Comparison of ENCODE assay signal across 8 cellular contexts in the genomic region with DNA sequence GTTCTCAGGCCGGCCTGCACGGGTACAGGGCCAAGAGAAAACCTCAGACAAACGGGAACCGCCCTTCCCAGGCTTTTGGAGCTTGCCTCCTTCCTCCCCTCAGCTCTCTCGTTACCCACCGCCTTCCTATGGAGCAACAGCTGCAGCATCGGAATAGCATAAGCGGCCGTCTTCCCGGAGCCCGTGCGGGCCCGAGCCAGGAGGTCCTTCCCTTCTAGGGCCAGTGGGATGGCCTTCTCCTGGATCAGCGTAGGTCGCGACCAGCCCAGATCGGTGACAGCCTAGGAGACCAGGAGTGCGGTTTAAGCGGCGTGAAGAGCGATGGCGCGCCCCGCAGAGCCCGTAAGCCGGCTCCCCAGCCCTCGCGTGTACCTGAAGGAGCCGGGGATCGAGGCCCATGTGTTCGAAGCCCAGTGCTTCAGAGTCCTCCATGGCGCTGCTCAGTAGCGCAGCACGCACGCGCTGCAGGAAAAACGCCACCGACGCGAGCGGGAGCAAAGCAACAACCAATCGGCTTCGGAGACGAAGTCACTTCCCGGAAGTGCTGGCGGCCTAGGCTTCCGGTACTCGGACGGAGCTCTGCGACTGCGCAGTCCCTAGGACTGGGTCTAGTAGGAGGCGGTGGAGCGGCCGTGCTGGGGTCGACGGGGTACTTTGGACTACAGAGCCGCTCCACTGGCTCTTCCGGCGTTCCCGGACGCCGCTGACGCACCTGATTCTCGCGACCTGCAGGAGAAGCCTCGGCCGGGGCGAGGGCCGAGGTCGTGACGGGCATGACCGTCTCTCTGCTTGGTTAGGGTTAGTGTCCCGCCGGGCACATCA. TPM values are rescaled to one million over a fixed set of nuclear protein-coding genes. Genes with fewer than 3 reads are reported as not detected.
DNase-seq lines count a peak whose midpoint lies in the region; ATAC-seq and TF ChIP-seq lines count a peak whose summit lies in the region.

A gene with protein sequence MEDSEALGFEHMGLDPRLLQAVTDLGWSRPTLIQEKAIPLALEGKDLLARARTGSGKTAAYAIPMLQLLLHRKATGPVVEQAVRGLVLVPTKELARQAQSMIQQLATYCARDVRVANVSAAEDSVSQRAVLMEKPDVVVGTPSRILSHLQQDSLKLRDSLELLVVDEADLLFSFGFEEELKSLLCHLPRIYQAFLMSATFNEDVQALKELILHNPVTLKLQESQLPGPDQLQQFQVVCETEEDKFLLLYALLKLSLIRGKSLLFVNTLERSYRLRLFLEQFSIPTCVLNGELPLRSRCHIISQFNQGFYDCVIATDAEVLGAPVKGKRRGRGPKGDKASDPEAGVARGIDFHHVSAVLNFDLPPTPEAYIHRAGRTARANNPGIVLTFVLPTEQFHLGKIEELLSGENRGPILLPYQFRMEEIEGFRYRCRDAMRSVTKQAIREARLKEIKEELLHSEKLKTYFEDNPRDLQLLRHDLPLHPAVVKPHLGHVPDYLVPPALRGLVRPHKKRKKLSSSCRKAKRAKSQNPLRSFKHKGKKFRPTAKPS (minus strand): TSS at position 445 of the 822 bp plus-strand sequence. CDS start 13 bp downstream, at position 432.

- H3K79me2 ChIP-seq in trophoblast cell (ENCODE audit: control insufficient read depth, insufficient read depth, low read length, poor library complexity): peaks cover 12% of the 10 kb centered on the region

- intact Hi-C loops in cardiac septum (cut with DNase I): no loop called here
- intact Hi-C loops in transverse colon (cut with DNase I; ENCODE audit: low total_unique reads): no loop called here

- H3K27ac Mint-ChIP-seq in activated naive CD8-positive, alpha-beta T cell treated with anti-CD3 and anti-CD28 coated beads, Interleukin-2, amount 50 U/mL, for 24 hours: peak within 1 kb of the TSS; percentile 95

- DNase-seq in GM12865 (ENCODE audit: low read depth): peak; percentile 97
- DNase-seq in NCI-H1417 treated with DMSO at 0.1 percent for 48 hours (lab: John Stamatoyannopoulos, UW): peak; percentile 80
- DNase-seq in SW480 (ENCODE audit: low spot score): peak; percentile 98
- peak; percentile 93 for DNase-seq in activated naive CD8-positive, alpha-beta T cell treated with anti-CD3 and anti-CD28 coated beads, Interleukin-2, amount 50 U/mL, for 24 hours
- DNase-seq in cardiac septum (ENCODE audit: low spot score): peak; percentile 98
- DNase-seq in trophoblast cell: peak; percentile 96 to 99
- DNase-seq in transverse colon: peak; percentile 95

- no CpG with 5 or more reads among the region's 74 CpGs for WGBS in trophoblast cell (ENCODE audit: extremely low coverage, insufficient coverage, insufficient read length)
- WGBS in transverse colon (ENCODE audit: low coverage in 1 of 2), 2 donors: 1% methylated on average over 68 of the region's 74 CpGs; no CpG with 5 or more reads in 1 of the 2 donors

- H3K79me1 ChIP-seq in trophoblast cell (ENCODE audit: low read length): peaks cover 8% of the 10 kb centered on the region

- peak within 1 kb of the TSS; percentile 80 for H2BK5ac ChIP-seq in trophoblast cell (ENCODE audit: low read depth, low read length, poor library complexity)

- H3K4me3 Mint-ChIP-seq in activated naive CD8-positive, alpha-beta T cell treated with anti-CD3 and anti-CD28 coated beads, Interleukin-2, amount 50 U/mL, for 24 hours: peak within 1 kb of the TSS; percentile 91

- H3K4me2 ChIP-seq in trophoblast cell (ENCODE audit: low read length): peak within 1 kb of the TSS; percentile 77

- peak within 1 kb of the TSS; percentile 95 for H3K14ac ChIP-seq in trophoblast cell (ENCODE audit: low read length)

- H3K27ac ChIP-seq in trophoblast cell (ENCODE audit: low read depth, low read length) (peak within 1 kb of the TSS; percentile 76), transverse colon (peak within 1 kb of the TSS; percentile 88 to 90 (median 90))

- no peaks in the 10 kb centered on the region for H3K9me3 Mint-ChIP-seq in activated naive CD8-positive, alpha-beta T cell treated with anti-CD3 and anti-CD28 coated beads, Interleukin-2, amount 50 U/mL, for 24 hours

- H4K91ac ChIP-seq in trophoblast cell (ENCODE audit: low read depth, low read length): peak within 1 kb of the TSS; percentile 90

- TF ChIP-seq CTCF in GM12865 (IDR thresholded peaks at IDR 0.05; ENCODE audit: insufficient read depth, low read depth, low read length, missing control alignments): no peak
- peak in 1 of 5 experiments; percentile 6 for TF ChIP-seq CTCF in transverse colon (IDR thresholded peaks at IDR 0.05)

- peak within 1 kb of the TSS; percentile 94 for H2AFZ ChIP-seq in trophoblast cell (ENCODE audit: insufficient read depth, low read length, poor library complexity)

- peaks cover 54% of the 10 kb centered on the region for H3K36me3 Mint-ChIP-seq in activated naive CD8-positive, alpha-beta T cell treated with anti-CD3 and anti-CD28 coated beads, Interleukin-2, amount 50 U/mL, for 24 hours (ENCODE audit: low read depth)

- H2BK120ac ChIP-seq in trophoblast cell (ENCODE audit: insufficient read depth, low read length, poor library complexity): peak within 1 kb of the TSS; percentile 86

- H3K4me1 Mint-ChIP-seq in activated naive CD8-positive, alpha-beta T cell treated with anti-CD3 and anti-CD28 coated beads, Interleukin-2, amount 50 U/mL, for 24 hours: peaks cover 39% of the 10 kb centered on the region

- no peak for TF ChIP-seq EP300 in transverse colon (IDR thresholded peaks at IDR 0.05; ENCODE audit: low read depth)

- H3K4me1 ChIP-seq in trophoblast cell (ENCODE audit: control insufficient read depth in 1 of 2, insufficient read depth in 2 of 2, low read length in 2 of 2): peaks cover 3 to 7% of the 10 kb centered on the region in 2 experiments
- peaks cover 17 to 26% (median 17%) of the 10 kb centered on the region in 4 donors for H3K4me1 ChIP-seq in transverse colon

- ATAC-seq in HG02763 (IDR thresholded peaks at IDR 0.05; ENCODE audit: unreplicated experiment): peak; percentile 96
- peak; percentile 98 for ATAC-seq in activated naive CD8-positive, alpha-beta T cell treated with anti-CD3 and anti-CD28 coated beads, Interleukin-2, amount 50 U/mL, for 24 hours

- peak within 1 kb of the TSS; percentile 84 for H3K4me3 ChIP-seq in GM12865 (ENCODE audit: low read depth, low read length)
- H3K4me3 ChIP-seq in trophoblast cell (ENCODE audit: low read depth, low read length): peak within 1 kb of the TSS; percentile 83
- H3K4me3 ChIP-seq in transverse colon: peak within 1 kb of the TSS; percentile 60 to 88 (median 76)

- peak within 1 kb of the TSS; percentile 77 for H3K18ac ChIP-seq in trophoblast cell (ENCODE audit: low read length)

- H3K9me3 ChIP-seq in trophoblast cell (ENCODE audit: insufficient read depth, low read depth, low read length) (no peaks in the 10 kb centered on the region), transverse colon (no peaks in the 10 kb centered on the region)

- no peak within 1 kb of the TSS for H2BK12ac ChIP-seq in trophoblast cell (ENCODE audit: low read length)

- H3K27me3 Mint-ChIP-seq in activated naive CD8-positive, alpha-beta T cell treated with anti-CD3 and anti-CD28 coated beads, Interleukin-2, amount 50 U/mL, for 24 hours: no peaks in the 10 kb centered on the region

- peak within 1 kb of the TSS; percentile 92 for H2AK5ac ChIP-seq in trophoblast cell (ENCODE audit: low read length)

- peak within 1 kb of the TSS; percentile 99 for H3K4ac ChIP-seq in trophoblast cell (ENCODE audit: low read depth, low read length)

- TF ChIP-seq POLR2A in transverse colon (IDR thresholded peaks at IDR 0.05): peak; percentile 87

- H3K9ac ChIP-seq in trophoblast cell (ENCODE audit: low read length): peak within 1 kb of the TSS; percentile 86

- H3K36me3 ChIP-seq in trophoblast cell (ENCODE audit: control insufficient read depth in 1 of 2, insufficient read depth in 2 of 2, low read length in 2 of 2) (peaks cover 46 to 56% of the 10 kb centered on the region in 2 experiments), transverse colon (peaks cover 0 to 38% (median 13%) of the 10 kb centered on the region in 4 donors)

- H3K27me3 ChIP-seq in trophoblast cell (ENCODE audit: insufficient read depth, low read length): no peaks in the 10 kb centered on the region
- H3K27me3 ChIP-seq in transverse colon: no peaks in the 10 kb centered on the region

- peak within 1 kb of the TSS; percentile 95 for H4K12ac ChIP-seq in trophoblast cell (ENCODE audit: low read depth, low read length)

- no peak within 1 kb of the TSS for H3K23ac ChIP-seq in trophoblast cell (ENCODE audit: low read length)

- in situ Hi-C loops in transverse colon (cut with MboI; ENCODE audit: low pct_ligation_motif_present in 1 of 4, low pct_unique_long_range_greater_than_20kb in 1 of 4, low sequenced_read_pairs in 3 of 4): loop anchor here in 1 of 4 donors (25.0 kb wide), 1 partner anchor 336 kb away; no protein-coding TSS in a partner anchor

- peak within 1 kb of the TSS; percentile 97 for H4K8ac ChIP-seq in trophoblast cell (ENCODE audit: low read depth, low read length)

RNA-seq across cellular contexts. Expression of the gene that starts here (rescaled TPM):
- 25.9 TPM for total RNA-seq in cardiac septum
- polyA plus RNA-seq in trophoblast cell (2013): 46.3 and 54.5 TPM in 2 replicates
- total RNA-seq in transverse colon: 100 to 1,000 TPM in 1 of 4 donors, 10 to 100 TPM in 3; 41.1 to 202 (median 42.3) TPM

Comparison
In these comparisons a context has a peak if more than half of its experiments do, and no peak if none do; other contexts are left out.
1. Peak in every context shown above with its lines: DNase-seq, ATAC-seq, H3K4me3 ChIP-seq and H3K27ac ChIP-seq.